In the genomic region with DNA sequence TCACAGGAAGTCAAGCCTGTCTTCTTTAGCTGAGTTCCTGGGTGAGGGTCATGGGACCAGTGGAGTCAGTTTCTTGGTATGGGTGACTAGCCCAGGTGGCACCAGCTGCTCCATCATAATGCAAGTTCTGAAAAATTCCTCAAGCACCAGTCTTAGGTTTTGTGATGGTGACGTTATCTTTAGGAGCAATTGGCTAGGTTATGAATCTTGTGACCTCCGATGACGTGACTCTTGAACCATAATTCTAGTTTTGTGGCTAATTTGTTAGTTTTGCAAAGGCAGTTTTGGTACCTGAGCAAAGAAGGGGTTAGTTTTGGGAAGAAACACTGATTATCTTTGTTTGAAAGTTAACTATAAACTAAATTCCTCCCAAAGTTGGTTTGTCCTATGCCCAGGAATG, we compare ENCODE assay signal across 3 cellular contexts.
TF ChIP-seq lines count a peak whose summit lies in the region.

No MANE protein-coding gene starts in this region.

TF ChIP-seq in HepG2, 621 proteins besides CTCF, POLR2A, EP300 and RAD21:
- TF ChIP-seq CREB1 (IDR thresholded peaks at IDR 0.05) (peak; percentile 75), CREB1 (CRISPR knock-in tag; IDR thresholded peaks at IDR 0.05) (no peak), HOXA3 (CRISPR knock-in tag; IDR thresholded peaks at IDR 0.05) (no peak), KDM3A (CRISPR knock-in tag; IDR thresholded peaks at IDR 0.05; ENCODE audit: low read depth) (no peak), ZFP82 (CRISPR knock-in tag; IDR thresholded peaks at IDR 0.05; ENCODE audit: borderline replicate concordance) (no peak), SRSF4 (IDR thresholded peaks at IDR 0.05; ENCODE audit: low read depth, low read length, poor library complexity, severe bottlenecking) (no peak), ZNF782 (CRISPR knock-in tag; IDR thresholded peaks at IDR 0.05; ENCODE audit: borderline replicate concordance) (no peak), ZNF350 (CRISPR knock-in tag; IDR thresholded peaks at IDR 0.05; ENCODE audit: borderline replicate concordance, low read depth) (no peak), ATF7 (IDR thresholded peaks at IDR 0.05) (peak; percentile 60; the same call in 1 of the 2 replicates), ATF7 (CRISPR knock-in tag; IDR thresholded peaks at IDR 0.05) (no peak), JUND (CRISPR knock-in tag; IDR thresholded peaks at IDR 0.05) (no peak), ATF7-NPFF (CRISPR knock-in tag; IDR thresholded peaks at IDR 0.05; ENCODE audit: low read depth) (no peak), NPAS2 (CRISPR knock-in tag; IDR thresholded peaks at IDR 0.05; ENCODE audit: borderline replicate concordance) (no peak), DR1 (CRISPR knock-in tag; IDR thresholded peaks at IDR 0.05) (no peak), HHEX (CRISPR knock-in tag; IDR thresholded peaks at IDR 0.05) (no peak), ZFP37 (CRISPR knock-in tag; IDR thresholded peaks at IDR 0.05; ENCODE audit: borderline replicate concordance) (no peak), SUZ12 (IDR thresholded peaks at IDR 0.05; ENCODE audit: low read depth, low read length) (no peak)
- TF ChIP-seq, protein P1, sequence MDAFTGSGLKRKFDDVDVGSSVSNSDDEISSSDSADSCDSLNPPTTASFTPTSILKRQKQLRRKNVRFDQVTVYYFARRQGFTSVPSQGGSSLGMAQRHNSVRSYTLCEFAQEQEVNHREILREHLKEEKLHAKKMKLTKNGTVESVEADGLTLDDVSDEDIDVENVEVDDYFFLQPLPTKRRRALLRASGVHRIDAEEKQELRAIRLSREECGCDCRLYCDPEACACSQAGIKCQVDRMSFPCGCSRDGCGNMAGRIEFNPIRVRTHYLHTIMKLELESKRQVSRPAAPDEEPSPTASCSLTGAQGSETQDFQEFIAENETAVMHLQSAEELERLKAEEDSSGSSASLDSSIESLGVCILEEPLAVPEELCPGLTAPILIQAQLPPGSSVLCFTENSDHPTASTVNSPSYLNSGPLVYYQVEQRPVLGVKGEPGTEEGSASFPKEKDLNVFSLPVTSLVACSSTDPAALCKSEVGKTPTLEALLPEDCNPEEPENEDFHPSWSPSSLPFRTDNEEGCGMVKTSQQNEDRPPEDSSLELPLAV (CRISPR knock-in tag; conservative IDR thresholded peaks at IDR 0.05; ENCODE audit: low read depth), result no peak
- TF ChIP-seq, protein P2, sequence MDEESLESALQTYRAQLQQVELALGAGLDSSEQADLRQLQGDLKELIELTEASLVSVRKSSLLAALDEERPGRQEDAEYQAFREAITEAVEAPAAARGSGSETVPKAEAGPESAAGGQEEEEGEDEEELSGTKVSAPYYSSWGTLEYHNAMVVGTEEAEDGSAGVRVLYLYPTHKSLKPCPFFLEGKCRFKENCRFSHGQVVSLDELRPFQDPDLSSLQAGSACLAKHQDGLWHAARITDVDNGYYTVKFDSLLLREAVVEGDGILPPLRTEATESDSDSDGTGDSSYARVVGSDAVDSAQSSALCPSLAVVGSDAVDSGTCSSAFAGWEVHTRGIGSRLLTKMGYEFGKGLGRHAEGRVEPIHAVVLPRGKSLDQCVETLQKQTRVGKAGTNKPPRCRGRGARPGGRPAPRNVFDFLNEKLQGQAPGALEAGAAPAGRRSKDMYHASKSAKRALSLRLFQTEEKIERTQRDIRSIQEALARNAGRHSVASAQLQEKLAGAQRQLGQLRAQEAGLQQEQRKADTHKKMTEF (CRISPR knock-in tag; IDR thresholded peaks at IDR 0.05), result no peak

TF ChIP-seq in GM12878, 131 proteins besides CTCF, POLR2A, EP300 and RAD21:
- 0 out of 2 replicates have a peak, but pooled peaks have one; percentile 19 for TF ChIP-seq ATF7 (IDR thresholded peaks at IDR 0.05; ENCODE audit: low read depth)
- TF ChIP-seq, protein P3, sequence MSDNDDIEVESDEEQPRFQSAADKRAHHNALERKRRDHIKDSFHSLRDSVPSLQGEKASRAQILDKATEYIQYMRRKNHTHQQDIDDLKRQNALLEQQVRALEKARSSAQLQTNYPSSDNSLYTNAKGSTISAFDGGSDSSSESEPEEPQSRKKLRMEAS (IDR thresholded peaks at IDR 0.05; ENCODE audit: low read depth, low read length), result no peak

TF ChIP-seq in H1, 55 proteins besides CTCF, POLR2A, EP300 and RAD21:
- no peak for TF ChIP-seq TAF1 (IDR thresholded peaks at IDR 0.05; ENCODE audit: low read depth, low read length)
